24 cellular contexts compared by ENCODE assay signal in the genomic region with DNA sequence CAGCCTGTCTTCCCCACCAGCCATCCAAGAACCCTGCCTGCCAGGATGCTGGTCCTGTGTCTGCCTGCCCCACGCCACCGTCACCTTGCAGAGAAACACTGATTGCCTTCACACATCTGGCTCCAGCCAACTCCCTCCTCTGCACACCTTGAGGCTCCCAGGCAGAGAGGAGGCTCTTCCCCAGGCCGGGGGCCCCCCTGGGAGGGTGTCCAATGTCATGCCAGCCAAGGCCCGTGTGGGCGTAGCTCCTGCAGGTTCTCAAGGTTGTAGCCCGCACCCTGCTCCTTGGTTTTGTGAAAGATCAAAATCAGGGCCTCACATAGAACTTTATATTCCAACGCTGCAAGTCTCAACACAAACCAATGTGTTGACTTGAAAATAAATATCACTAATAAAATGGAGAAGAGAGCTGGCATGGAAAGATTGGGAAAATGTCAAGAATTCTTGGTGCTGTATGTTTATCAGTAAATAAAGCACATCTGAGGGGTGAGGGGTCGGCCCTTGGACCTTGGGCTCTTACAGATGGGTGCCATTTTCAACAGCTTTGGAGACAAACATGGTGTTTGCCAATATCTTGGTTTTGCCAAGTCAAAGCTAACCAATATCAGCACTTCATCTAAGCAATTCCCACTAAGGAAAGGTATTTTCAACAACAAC.
"Had no signal": no experiment of that assay in that cellular context is flagged by ENCODE, and none has a peak within 500 bp of the region (broad histone marks: within the 10 kb centered on the region; RNA-seq: fewer than 3 reads in every experiment).

No MANE protein-coding gene starts in this region.

- H3K4me1 Mint-ChIP-seq: neural crest cell; stimulated activated effector memory CD8-positive, alpha-beta T cell treated with anti-CD3 and anti-CD28 coated beads, Interleukin-12 subunit alpha, Interleukin-12 subunit beta, amount 100 ng/mL, for 72 hours had no signal

- H3K4me3 Mint-ChIP-seq: activated naive CD8-positive, alpha-beta T cell; naive thymus-derived CD4-positive, alpha-beta T cell; neural crest cell; stimulated activated effector memory CD8-positive, alpha-beta T cell treated with anti-CD3 and anti-CD28 coated beads, Interleukin-12 subunit alpha, Interleukin-12 subunit beta, amount 100 ng/mL, for 72 hours; stimulated activated naive CD8-positive, alpha-beta T cell treated with anti-CD3 and anti-CD28 coated beads, Interleukin-15, amount 100 ng/mL, for 72 hours; T-helper 2 cell treated with Interferon-gamma antibody and Interleukin-4, amounts not matched to agents 5 μg/mL and 100 μg/mL, for 36 hours; type B pancreatic cell had no signal

- H3K27me3 ChIP-seq: adrenal gland, ascending aorta, right atrium auricular region had no signal

- ATAC-seq: lower lobe of right lung; naive thymus-derived CD4-positive, alpha-beta T cell; psoas muscle; stimulated activated effector memory CD8-positive, alpha-beta T cell treated with anti-CD3 and anti-CD28 coated beads, Interleukin-12 subunit alpha, Interleukin-12 subunit beta, amount 100 ng/mL, for 72 hours; stimulated activated naive CD8-positive, alpha-beta T cell treated with anti-CD3 and anti-CD28 coated beads, Interleukin-15, amount 100 ng/mL, for 72 hours had no signal

- H3K9me3 Mint-ChIP-seq: neural crest cell; stimulated activated effector memory CD8-positive, alpha-beta T cell treated with anti-CD3 and anti-CD28 coated beads, Interleukin-12 subunit alpha, Interleukin-12 subunit beta, amount 100 ng/mL, for 72 hours; stimulated activated naive CD8-positive, alpha-beta T cell treated with anti-CD3 and anti-CD28 coated beads, Interleukin-15, amount 100 ng/mL, for 72 hours; T-helper 2 cell treated with Interferon-gamma antibody and Interleukin-4, amounts not matched to agents 5 μg/mL and 100 μg/mL, for 36 hours; type B pancreatic cell had no signal

- H3K36me3 Mint-ChIP-seq: activated naive CD8-positive, alpha-beta T cell; naive thymus-derived CD4-positive, alpha-beta T cell; stimulated activated effector memory CD8-positive, alpha-beta T cell treated with anti-CD3 and anti-CD28 coated beads, Interleukin-12 subunit alpha, Interleukin-12 subunit beta, amount 100 ng/mL, for 72 hours; type B pancreatic cell had no signal

- H3K4me3 ChIP-seq: adrenal gland, ascending aorta, lower lobe of right lung, psoas muscle, right atrium auricular region, skin epidermis had no signal

- H3K36me3 ChIP-seq: adrenal gland, ascending aorta, brain microvascular endothelial cell, lower lobe of right lung, right atrium auricular region, WERI-Rb-1 had no signal

- H3K27ac Mint-ChIP-seq: activated naive CD8-positive, alpha-beta T cell; stimulated activated effector memory CD8-positive, alpha-beta T cell treated with anti-CD3 and anti-CD28 coated beads, Interleukin-12 subunit alpha, Interleukin-12 subunit beta, amount 100 ng/mL, for 72 hours; T-helper 2 cell treated with Interferon-gamma antibody and Interleukin-4, amounts not matched to agents 5 μg/mL and 100 μg/mL, for 36 hours; type B pancreatic cell had no signal

- H3K9me3 ChIP-seq: adrenal gland, ascending aorta, lower lobe of right lung, psoas muscle, right atrium auricular region, SK-N-SH had no signal

- H3K4me2 ChIP-seq: SK-N-SH had no signal

- H3K27ac ChIP-seq: adrenal gland, ascending aorta, brain microvascular endothelial cell, lower lobe of right lung, psoas muscle, right atrium auricular region, WERI-Rb-1 had no signal

- H3K27me3 Mint-ChIP-seq: activated naive CD8-positive, alpha-beta T cell had no signal

- DNase-seq: activated CD4-positive, CD25-positive, alpha-beta regulatory T cell treated with anti-CD3 and anti-CD28 coated beads, Interleukin-2, amount 50 U/mL, for 72 hours; activated gamma-delta T cell treated with Interleukin-2 at 50 U/mL for 16 hours; activated T-cell treated with anti-CD3 and anti-CD28 coated beads, Interleukin-2, amount 50 U/mL, for 1 hour; brain microvascular endothelial cell; central memory CD4-positive, alpha-beta T cell; dermis blood vessel endothelial cell; effector CD8-positive, alpha-beta T cell; foreskin melanocyte; lower lobe of right lung; naive thymus-derived CD4-positive, alpha-beta T cell; psoas muscle; SK-N-SH; stimulated activated CD4-positive, alpha-beta T cell treated with anti-CD3 and anti-CD28 coated beads, Interleukin-2, amount 100 ng/mL, for 24 hours; stimulated activated naive CD8-positive, alpha-beta T cell treated with anti-CD3 and anti-CD28 coated beads, Interleukin-15, amount 100 ng/mL, for 72 hours; WERI-Rb-1 had no signal

- H3K9ac ChIP-seq: SK-N-SH had no signal
